In the genomic region with DNA sequence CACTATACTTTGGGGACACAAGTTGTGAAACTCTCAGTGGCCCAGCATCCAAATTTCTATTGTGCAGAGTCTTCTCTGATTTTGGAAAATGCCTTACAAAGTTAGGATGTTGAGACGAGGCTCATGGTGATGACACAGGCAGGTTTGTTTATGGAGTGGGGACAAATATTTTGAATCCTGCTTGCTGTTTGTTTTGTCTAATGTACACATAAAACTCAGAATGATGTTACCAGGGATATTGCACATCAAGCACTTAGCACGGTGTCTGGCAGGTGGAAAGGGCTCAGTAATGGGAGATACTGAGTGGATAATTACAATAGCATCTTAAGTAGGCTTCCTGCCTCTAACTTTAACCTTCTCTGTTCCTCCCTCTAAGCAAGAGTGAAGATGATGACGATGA, we compare ENCODE assay signal across 16 cellular contexts.
DNase-seq lines count a peak whose midpoint lies in the region; ATAC-seq and TF ChIP-seq lines count a peak whose summit lies in the region.
"Had no signal": no experiment of that assay in that cellular context is flagged by ENCODE, and none has a peak within 500 bp of the region (broad histone marks: within the 10 kb centered on the region; RNA-seq: fewer than 3 reads in every experiment).

No MANE protein-coding gene starts in this region.

- no peaks in the 10 kb centered on the region for H3K4me1 Mint-ChIP-seq in WTC11
- no peaks in the 10 kb centered on the region for H3K4me1 Mint-ChIP-seq in activated T-cell treated with anti-CD3 and anti-CD28 coated beads, Interleukin-2, amount 50 U/mL, for 72 hours (ENCODE audit: low read depth)
- H3K4me1 Mint-ChIP-seq: B cell had no signal

- DNase-seq in DMS153 treated with DMSO at 0.1 percent for 48 hours (lab: John Stamatoyannopoulos, UW; ENCODE audit: unreplicated experiment) = peak; percentile 29
- peak; percentile 55 for DNase-seq in NCI-H1436 (lab: John Stamatoyannopoulos, UW)
- DNase-seq in NCI-H510A (lab: John Stamatoyannopoulos, UW) = peak; percentile 57
- no peak for DNase-seq in WTC11 (ENCODE audit: low spot score)
- no peak for DNase-seq in mesenteric fat pad (ENCODE audit: low spot score)
- no peak for DNase-seq in ACHN
- no peak for DNase-seq in activated T-cell treated with anti-CD3 and anti-CD28 coated beads, Interleukin-2, amount 50 U/mL, for 72 hours
- DNase-seq: CD4-positive, alpha-beta T cell; DMS79; MG63; NCI-H2081 treated with DMSO at 0.1 percent for 48 hours; NCI-H226; SK-N-SH; T-helper 1 cell; T1000 had no signal

- no peak overlapping the region for H3K27ac Mint-ChIP-seq in WTC11
- H3K27ac Mint-ChIP-seq in activated T-cell treated with anti-CD3 and anti-CD28 coated beads, Interleukin-2, amount 50 U/mL, for 72 hours = no peak overlapping the region
- H3K27ac Mint-ChIP-seq: B cell; CD4-positive, alpha-beta T cell had no signal

- no peak for ATAC-seq in WTC11
- no peak for ATAC-seq in activated T-cell treated with anti-CD3 and anti-CD28 coated beads, Interleukin-2, amount 50 U/mL, for 72 hours (replicated peaks in 1 of 2)

- no peak for TF ChIP-seq CTCF in WTC11 (IDR thresholded peaks at IDR 0.05)

- in situ Hi-C loops in ACHN (cut with HindIII; ENCODE audit: low pct_ligation_motif_present, low pct_unique_long_range_greater_than_20kb, low sequenced_read_pairs) = no loop called here

- H3K4me3 Mint-ChIP-seq in WTC11 = no peak overlapping the region
- H3K4me3 Mint-ChIP-seq in activated T-cell treated with anti-CD3 and anti-CD28 coated beads, Interleukin-2, amount 50 U/mL, for 72 hours = no peak overlapping the region
- H3K4me3 Mint-ChIP-seq: B cell; CD4-positive, alpha-beta T cell had no signal

- POLR2A ChIA-PET in WTC11 (lab: Charles Lee) = no interaction called here

- H3K36me3 Mint-ChIP-seq in WTC11 = no peaks in the 10 kb centered on the region
- no peaks in the 10 kb centered on the region for H3K36me3 Mint-ChIP-seq in activated T-cell treated with anti-CD3 and anti-CD28 coated beads, Interleukin-2, amount 50 U/mL, for 72 hours (ENCODE audit: insufficient read depth in 2 of 2)

- H3K27me3 Mint-ChIP-seq in WTC11 (ENCODE audit: low read depth) = no peaks in the 10 kb centered on the region
- peaks cover 6% of the 10 kb centered on the region for H3K27me3 Mint-ChIP-seq in activated T-cell treated with anti-CD3 and anti-CD28 coated beads, Interleukin-2, amount 50 U/mL, for 72 hours (ENCODE audit: low read depth)
- H3K27me3 Mint-ChIP-seq: B cell; CD4-positive, alpha-beta T cell had no signal

- peaks cover 7% of the 10 kb centered on the region; the same call in 1 of the 2 replicates for H3K9me3 Mint-ChIP-seq in WTC11
- peaks cover 4 to 11% of the 10 kb centered on the region in 2 donors for H3K9me3 Mint-ChIP-seq in activated T-cell treated with anti-CD3 and anti-CD28 coated beads, Interleukin-2, amount 50 U/mL, for 72 hours

- CTCF ChIA-PET in WTC11 (lab: Charles Lee) = no interaction called here

TF ChIP-seq in WTC11, 78 proteins besides CTCF, POLR2A, EP300 and RAD21:
- no peak for TF ChIP-seq TP53 (CRISPR knock-in tag; IDR thresholded peaks at IDR 0.05)
- peak; percentile 42; the same call in 1 of the 2 replicates for TF ChIP-seq GABPB1 (CRISPR knock-in tag; IDR thresholded peaks at IDR 0.05)

Comparison
In these comparisons a context has a peak if more than half of its experiments do, and no peak if none do; other contexts are left out.
1. DNase-seq: peak in DMS153 treated with DMSO at 0.1 percent for 48 hours (single experiment), NCI-H1436 (single experiment) and NCI-H510A (single experiment); none in WTC11 (single experiment), mesenteric fat pad (single experiment), ACHN (single experiment) and activated T-cell treated with anti-CD3 and anti-CD28 coated beads, Interleukin-2, amount 50 U/mL, for 72 hours (0 of 2).